Comparison of ENCODE assay signal across 8 cellular contexts in genomic region chr9:111898331-111899096, GRCh38. TPM values are rescaled to one million over a fixed set of nuclear protein-coding genes. Genes with fewer than 3 reads are reported as not detected.
DNase-seq lines count a peak whose midpoint lies in the region; ATAC-seq and TF ChIP-seq lines count a peak whose summit lies in the region.

No MANE protein-coding gene starts in this region.

- TF ChIP-seq POLR2A in transverse colon (IDR thresholded peaks at IDR 0.05): no peak

- H3K4me3 ChIP-seq in SK-N-SH (ENCODE audit: low read depth in 2 of 2, low read length in 1 of 2) (peak overlapping the region; percentile 71 to 89), adipocyte (ENCODE audit: low read length) (peak overlapping the region; percentile 100), kidney epithelial cell (ENCODE audit: low read depth, low read length) (peak overlapping the region; percentile 98), transverse colon (peak overlapping the region; percentile 74 to 89 (median 82))

- peaks cover 66% of the 10 kb centered on the region for H3K79me2 ChIP-seq in SK-N-SH (ENCODE audit: insufficient read depth)

- intact Hi-C loops in transverse colon (cut with DNase I; ENCODE audit: low total_unique reads): loop anchor here (5.0 kb wide), 1 partner anchor 174 kb away; no protein-coding TSS in a partner anchor

- H3K4me1 ChIP-seq in SK-N-SH (ENCODE audit: control insufficient read depth in 1 of 2, insufficient read depth in 2 of 2, low read depth in 1 of 2, low read length in 1 of 2): peaks cover 7 to 12% of the 10 kb centered on the region in 2 experiments; a peak in 3 of 4 replicates
- H3K4me1 ChIP-seq in adipocyte (ENCODE audit: control insufficient read depth, insufficient read depth, low read length): peaks cover 55% of the 10 kb centered on the region
- H3K4me1 ChIP-seq in transverse colon: peaks cover 16 to 62% (median 52%) of the 10 kb centered on the region in 4 donors

- 13% methylated on average over 4 of the region's 4 CpGs for WGBS in SK-N-SH (ENCODE audit: low lambda C conversion rate)
- 15 to 17% methylated on average over 4 of the region's 4 CpGs for WGBS in transverse colon (ENCODE audit: low coverage in 1 of 2), 2 donors

- H3K36me3 ChIP-seq in SK-N-SH (replicated peaks in 1 of 2; ENCODE audit: control insufficient read depth in 1 of 2, insufficient read depth in 2 of 2, low read length in 1 of 2) (no peaks in the 10 kb centered on the region), adipocyte (ENCODE audit: control insufficient read depth, insufficient read depth, low read length, severe bottlenecking) (no peaks in the 10 kb centered on the region), kidney epithelial cell (ENCODE audit: control insufficient read depth, insufficient read depth, low read length) (no peaks in the 10 kb centered on the region), transverse colon (no peaks in the 10 kb centered on the region)

- in situ Hi-C loops in transverse colon (cut with MboI; ENCODE audit: low pct_ligation_motif_present in 1 of 4, low pct_unique_long_range_greater_than_20kb in 1 of 4, low sequenced_read_pairs in 3 of 4): loop anchor here in 1 of 4 donors (25.0 kb wide), 2 partner anchors 164 to 464 kb away; no protein-coding TSS in a partner anchor

- no peaks in the 10 kb centered on the region for H3K27me3 ChIP-seq in SK-N-SH (ENCODE audit: insufficient read depth)
- no peaks in the 10 kb centered on the region for H3K27me3 ChIP-seq in adipocyte (replicated peaks; ENCODE audit: control insufficient read depth, insufficient read depth, low read length)
- no peaks in the 10 kb centered on the region for H3K27me3 ChIP-seq in kidney epithelial cell (ENCODE audit: control insufficient read depth, insufficient read depth, low read length)
- H3K27me3 ChIP-seq in transverse colon: no peaks in the 10 kb centered on the region

- POLR2A ChIA-PET in SK-N-SH (lab: Yijun Ruan, JAX): interaction anchor here (0.7 kb wide), 1 partner anchor 10 kb away, joined by 3 read pairs; no protein-coding TSS in a partner anchor

- H4K20me1 ChIP-seq in SK-N-SH (ENCODE audit: insufficient read depth): peaks cover 55% of the 10 kb centered on the region

- CTCF ChIA-PET in SK-N-SH (lab: Yijun Ruan, JAX): no interaction called here

- no peak for ATAC-seq in SK-N-SH treated with all-trans-retinoic acid at 6 μM for 48 hours

- H3K9ac ChIP-seq in SK-N-SH (peak overlapping the region; percentile 92), adipocyte (ENCODE audit: low read length) (peak overlapping the region; percentile 98)

- no peak for TF ChIP-seq CTCF in SK-N-SH (IDR thresholded peaks at IDR 0.05)
- no peak for TF ChIP-seq CTCF in kidney epithelial cell (IDR thresholded peaks at IDR 0.05; ENCODE audit: insufficient read depth, low read length, poor library complexity, severe bottlenecking)
- no peak for TF ChIP-seq CTCF in transverse colon (IDR thresholded peaks at IDR 0.05)

- TF ChIP-seq RAD21 in SK-N-SH (IDR thresholded peaks at IDR 0.05; ENCODE audit: low read length): no peak

- peaks cover 9% of the 10 kb centered on the region for H3F3A ChIP-seq in SK-N-SH (replicated peaks; ENCODE audit: insufficient read depth)

- H3K9me2 ChIP-seq in SK-N-SH: no peaks in the 10 kb centered on the region

- H3K9me3 ChIP-seq in SK-N-SH (no peaks in the 10 kb centered on the region), adipocyte (ENCODE audit: control insufficient read depth, low read length) (no peaks in the 10 kb centered on the region), transverse colon (no peaks in the 10 kb centered on the region)

- TF ChIP-seq EP300 in SK-N-SH (IDR thresholded peaks at IDR 0.05; ENCODE audit: borderline replicate concordance in 1 of 2, low read depth in 1 of 2, low read length in 1 of 2) (no peak), transverse colon (IDR thresholded peaks at IDR 0.05; ENCODE audit: low read depth) (no peak)

- H3K27ac ChIP-seq in SK-N-SH (ENCODE audit: low read depth in 2 of 2, low read length in 1 of 2) (peak overlapping the region; percentile 92 to 93; a peak in 3 of 4 replicates), transverse colon (peak overlapping the region; percentile 93 to 98 (median 96))

- DNase-seq in SK-N-SH (no peak), adipocyte (ENCODE audit: low read depth) (peak; percentile 45), kidney epithelial cell (ENCODE audit: low read depth) (no peak), transverse colon (no peak), NCI-H748 (lab: John Stamatoyannopoulos, UW; ENCODE audit: unreplicated experiment) (no peak), middle frontal gyrus (ENCODE audit: extremely low spot score, low spot score) (no peak)
- no peak for DNase-seq in NK-92 treated with Interleukin-12 subunit alpha and Interleukin-12 subunit beta, amount 100 ng/mL, for 24 hours (lab: John Stamatoyannopoulos, UW)

- H2AFZ ChIP-seq in SK-N-SH (ENCODE audit: low read depth): no peak overlapping the region

- peak overlapping the region; percentile 87 for H3K4me2 ChIP-seq in SK-N-SH

TF ChIP-seq in SK-N-SH, 30 proteins besides CTCF, POLR2A, EP300 and RAD21 (continues in another document):
- no peak for TF ChIP-seq USF2 (IDR thresholded peaks at IDR 0.05; ENCODE audit: borderline replicate concordance, low read depth, low read length)
- no peak for TF ChIP-seq MXI1 (IDR thresholded peaks at IDR 0.05; ENCODE audit: low read depth, low read length)
- TF ChIP-seq FOSL2 (IDR thresholded peaks at IDR 0.05; ENCODE audit: borderline replicate concordance, low read depth): no peak
- no peak for TF ChIP-seq PBX3 (IDR thresholded peaks at IDR 0.05)
- TF ChIP-seq TEAD4 (IDR thresholded peaks at IDR 0.05; ENCODE audit: borderline replicate concordance, insufficient read depth): no peak
- no peak for TF ChIP-seq EZH2phosphoT487 (IDR thresholded peaks at IDR 0.05; ENCODE audit: borderline replicate concordance, low read depth)
- TF ChIP-seq SMC3 (IDR thresholded peaks at IDR 0.05; ENCODE audit: low read depth, low read length): no peak
- TF ChIP-seq POLR2AphosphoS5 (IDR thresholded peaks at IDR 0.05; ENCODE audit: low read depth, low read length): no peak
- no peak for TF ChIP-seq TAF1 (IDR thresholded peaks at IDR 0.05; ENCODE audit: borderline replicate concordance, low read depth, low read length)

TF ChIP-seq in SK-N-SH treated with all-trans-retinoic acid at 6 μM for 48 hours, 23 proteins besides CTCF, POLR2A, EP300 and RAD21:
- TF ChIP-seq ISL1 (CRISPR knock-in tag; IDR thresholded peaks at IDR 0.05): no peak
- TF ChIP-seq OSR1 (CRISPR knock-in tag; IDR thresholded peaks at IDR 0.05): no peak
- no peak for TF ChIP-seq BACH2 (CRISPR knock-in tag; IDR thresholded peaks at IDR 0.05; ENCODE audit: borderline replicate concordance)
- no peak for TF ChIP-seq ARNTL (CRISPR knock-in tag; IDR thresholded peaks at IDR 0.05; ENCODE audit: borderline replicate concordance, low read depth)
- no peak for TF ChIP-seq GLIS3 (CRISPR knock-in tag; IDR thresholded peaks at IDR 0.05)
- no peak for TF ChIP-seq ESRRG (CRISPR knock-in tag; IDR thresholded peaks at IDR 0.05)
- TF ChIP-seq ZFP30 (CRISPR knock-in tag; IDR thresholded peaks at IDR 0.05): no peak
- no peak for TF ChIP-seq ZNF565 (CRISPR knock-in tag; conservative IDR thresholded peaks at IDR 0.05; ENCODE audit: low read depth)
- TF ChIP-seq TCF4 (CRISPR knock-in tag; IDR thresholded peaks at IDR 0.05; ENCODE audit: borderline replicate concordance): no peak
- no peak for TF ChIP-seq ZNF8 (CRISPR knock-in tag; IDR thresholded peaks at IDR 0.05)
- no peak for TF ChIP-seq CSDC2 (CRISPR knock-in tag; IDR thresholded peaks at IDR 0.05)
- TF ChIP-seq PATZ1 (CRISPR knock-in tag; IDR thresholded peaks at IDR 0.05; ENCODE audit: borderline replicate concordance): no peak
TF ChIP-seq in SK-N-SH treated with all-trans-retinoic acid at 6 μM for 48 hours: peak in this region for 0.

RNA-seq across cellular contexts. Expression of gene UGCG, which starts 1.9 kb away (rescaled TPM):
- 20.0 and 29.6 TPM in 2 replicates for polyA plus RNA-seq in SK-N-SH (2012; rRNA removed)
- polyA plus RNA-seq in SK-N-SH (2012; cell fraction: cytosol; rRNA removed): 31.2 and 41.5 TPM in 2 replicates
- 14.0 and 31.3 TPM in 2 replicates for polyA plus RNA-seq in SK-N-SH (2012; cell fraction: nucleus; rRNA removed)
- total RNA-seq in kidney epithelial cell: 158 and 172 TPM in 2 replicates
- 10 to 100 TPM in 3 of 4 donors, 1 to 10 TPM in 1; 3.8 to 62.6 (median 29.9) TPM for total RNA-seq in transverse colon
